ENCODE assay signal across 10 cellular contexts in the genomic region with DNA sequence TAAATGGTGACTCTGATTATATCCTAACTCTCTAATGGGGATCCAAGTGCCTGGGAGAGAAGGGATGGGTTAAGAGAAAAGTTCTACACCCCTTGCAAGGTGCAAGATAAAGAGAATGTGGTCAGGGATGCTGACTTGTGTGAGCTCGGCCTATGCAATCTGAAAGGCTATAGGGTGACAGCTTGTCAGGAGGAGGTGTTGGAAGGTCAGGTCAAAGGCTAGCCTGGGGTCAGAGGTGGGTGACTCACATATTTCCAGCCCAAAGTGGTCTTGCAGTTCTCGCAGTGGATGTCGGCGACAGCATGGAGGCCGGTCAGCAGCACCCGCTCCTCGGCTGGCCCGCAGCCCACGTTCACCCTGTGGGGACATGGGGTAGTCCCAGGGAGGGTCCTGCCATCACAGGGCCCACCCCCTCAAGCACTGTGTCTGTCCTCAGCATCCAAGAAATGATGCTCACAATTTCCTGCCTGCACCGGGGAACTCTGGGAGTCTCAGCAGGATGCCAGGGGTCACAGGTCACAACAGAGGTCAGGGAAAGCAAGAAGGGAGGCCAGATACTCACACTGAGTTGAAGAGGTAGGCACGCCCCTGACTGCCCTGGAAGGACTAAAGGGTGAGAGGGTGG. TPM values are rescaled to one million over a fixed set of nuclear protein-coding genes. Genes with fewer than 3 reads are reported as not detected.
DNase-seq lines count a peak whose midpoint lies in the region; ATAC-seq, FAIRE-seq and TF ChIP-seq lines count a peak whose summit lies in the region.
"Had no signal": no experiment of that assay in that cellular context is flagged by ENCODE, and none has a peak within 500 bp of the region (broad histone marks: within the 10 kb centered on the region; RNA-seq: fewer than 3 reads in every experiment).

No MANE protein-coding gene starts in this region.

- peak overlapping the region; percentile 95 for H3K4me3 ChIP-seq in CD8-positive, alpha-beta T cell (ENCODE audit: low read depth, low read length)
- peak overlapping the region; percentile 80 for H3K4me3 ChIP-seq in fibroblast of pulmonary artery (replicated peaks; ENCODE audit: low read depth, low read length)
- H3K4me3 ChIP-seq in prostate gland, result peak overlapping the region; percentile 82 to 94

- no peaks in the 10 kb centered on the region for H3K27me3 Mint-ChIP-seq in CD8-positive, alpha-beta T cell (ENCODE audit: low read depth)
- no peaks in the 10 kb centered on the region for H3K27me3 Mint-ChIP-seq in activated CD4-positive, alpha-beta memory T cell treated with anti-CD3 and anti-CD28 coated beads for 36 hours

- H3K9me3 ChIP-seq in CD8-positive, alpha-beta T cell (ENCODE audit: low read length), result peaks cover 18% of the 10 kb centered on the region
- H3K9me3 ChIP-seq in prostate gland, result no peaks in the 10 kb centered on the region

- no peaks in the 10 kb centered on the region for H3K27me3 ChIP-seq in CD8-positive, alpha-beta T cell (ENCODE audit: insufficient read depth, low read length)
- H3K27me3 ChIP-seq in prostate gland (replicated peaks; ENCODE audit: insufficient read depth), result no peaks in the 10 kb centered on the region

- 78% methylated on average over 9 of the region's 11 CpGs for WGBS in prostate gland

- H3K9me3 Mint-ChIP-seq in CD8-positive, alpha-beta T cell, result peaks cover 22% of the 10 kb centered on the region
- peaks cover 24% of the 10 kb centered on the region for H3K9me3 Mint-ChIP-seq in activated CD4-positive, alpha-beta memory T cell treated with anti-CD3 and anti-CD28 coated beads for 36 hours

- POLR2A ChIA-PET in CD8-positive, alpha-beta T cell (lab: Charles Lee), result interaction anchor here (3.7 to 7.9 kb wide), 2 partner anchors 29 to 91 kb away, joined by 21 to 130 read pairs; partner anchors contain the start of genes ALDOA and CORO1A
- POLR2A ChIA-PET in activated CD4-positive, alpha-beta memory T cell treated with anti-CD3 and anti-CD28 coated beads for 36 hours (lab: Charles Lee), result interaction anchor here (1.3 to 1.5 kb wide), 2 partner anchors 90 to 91 kb away, joined by 3 to 4 read pairs; no protein-coding TSS in a partner anchor

- H3K27ac ChIP-seq in CD8-positive, alpha-beta T cell (ENCODE audit: low read depth, low read length), result peak overlapping the region; percentile 72
- H3K27ac ChIP-seq in prostate gland, result peak overlapping the region; percentile 93 to 97

- intact Hi-C loops in CD8-positive, alpha-beta T cell (cut with DNase I, micrococcal nuclease), result loop anchor here (5.0 to 10.0 kb wide), 6 partner anchors 48 to 600 kb away; partner anchors contain the start of genes ZNF771 (in 2 of the 2), FBRS (in 1 of the 2), MYL11 (in 1 of the 2) and PRR14 (in 1 of the 2)
- intact Hi-C loops in activated CD4-positive, alpha-beta memory T cell treated with anti-CD3 and anti-CD28 coated beads for 36 hours (cut with micrococcal nuclease), result loop anchor here (5.0 kb wide), 2 partner anchors 42 to 48 kb away; a partner anchor contains a TSS
- intact Hi-C loops in prostate gland (cut with DNase I), result loop anchor here (10.0 kb wide), 2 partner anchors 280 to 310 kb away; partner anchors contain the start of genes MYL11, TBC1D10B and ZNF771

- peak overlapping the region; percentile 81 for H3K4me3 Mint-ChIP-seq in CD8-positive, alpha-beta T cell
- H3K4me3 Mint-ChIP-seq in activated CD4-positive, alpha-beta memory T cell treated with anti-CD3 and anti-CD28 coated beads for 36 hours, result peak overlapping the region; percentile 85

- no peak for ATAC-seq in CD8-positive, alpha-beta T cell
- no peak for ATAC-seq in GM21825 (IDR thresholded peaks at IDR 0.05; ENCODE audit: unreplicated experiment)

- H3K36me3 Mint-ChIP-seq in CD8-positive, alpha-beta T cell, result peaks cover 42% of the 10 kb centered on the region
- H3K36me3 Mint-ChIP-seq in activated CD4-positive, alpha-beta memory T cell treated with anti-CD3 and anti-CD28 coated beads for 36 hours, result peaks cover 31% of the 10 kb centered on the region

- CTCF ChIA-PET in CD8-positive, alpha-beta T cell (lab: Charles Lee), result interaction anchor here (1.1 to 3.7 kb wide), 2 partner anchors 8 to 315 kb away, joined by 4 to 17 read pairs; no protein-coding TSS in a partner anchor
- CTCF ChIA-PET in activated CD4-positive, alpha-beta memory T cell treated with anti-CD3 and anti-CD28 coated beads for 36 hours (lab: Charles Lee), result interaction anchor here (5.8 kb wide), 1 partner anchor 16 kb away, joined by 76 read pairs; the partner anchor contains the start of gene PPP4C

- TF ChIP-seq POLR2A in prostate gland (IDR thresholded peaks at IDR 0.05), result no peak

- H3K4me1 Mint-ChIP-seq in CD8-positive, alpha-beta T cell (ENCODE audit: low read depth), result peaks cover 44% of the 10 kb centered on the region
- peaks cover 45% of the 10 kb centered on the region for H3K4me1 Mint-ChIP-seq in activated CD4-positive, alpha-beta memory T cell treated with anti-CD3 and anti-CD28 coated beads for 36 hours (ENCODE audit: low read depth)

- no peak for FAIRE-seq in urothelium cell line (lab: Jason Lieb, UNC)

- DNase-seq in CD8-positive, alpha-beta T cell, result no peak
- DNase-seq in activated CD4-positive, alpha-beta memory T cell treated with anti-CD3 and anti-CD28 coated beads for 36 hours, result no peak
- no peak for DNase-seq in fibroblast of pulmonary artery (ENCODE audit: low read depth)
- no peak for DNase-seq in prostate gland (ENCODE audit: low spot score)
- no peak for DNase-seq in cortex of kidney (lab: John Stamatoyannopoulos, UW)
- DNase-seq in GM19238 (ENCODE audit: insufficient read length, low spot score), result no peak
- no peak for DNase-seq in urothelium cell line (ENCODE audit: low spot score)
- DNase-seq: NCI-H1694, WERI-Rb-1 had no signal

- H3K4me1 ChIP-seq in CD8-positive, alpha-beta T cell (ENCODE audit: insufficient read depth, low read length), result peaks cover 52% of the 10 kb centered on the region
- H3K4me1 ChIP-seq in prostate gland (replicated peaks), result peaks cover 20% of the 10 kb centered on the region

- no peak for TF ChIP-seq CTCF in CD8-positive, alpha-beta T cell (IDR thresholded peaks at IDR 0.05)
- TF ChIP-seq CTCF in fibroblast of pulmonary artery (IDR thresholded peaks at IDR 0.05; ENCODE audit: low read length, missing control alignments) (no peak), prostate gland (IDR thresholded peaks at IDR 0.05) (no peak)

- peaks cover 10% of the 10 kb centered on the region for H3K36me3 ChIP-seq in CD8-positive, alpha-beta T cell (ENCODE audit: insufficient read depth, low read length)
- H3K36me3 ChIP-seq in prostate gland, result no peaks in the 10 kb centered on the region

- peak overlapping the region; percentile 91 for H3K27ac Mint-ChIP-seq in CD8-positive, alpha-beta T cell
- peak overlapping the region; percentile 88 for H3K27ac Mint-ChIP-seq in activated CD4-positive, alpha-beta memory T cell treated with anti-CD3 and anti-CD28 coated beads for 36 hours

RNA-seq across cellular contexts. Expression of gene YPEL3, which starts 1.4 kb away (rescaled TPM):
- 100 to 1,000 TPM; 107 to 113 TPM for total RNA-seq in CD8-positive, alpha-beta T cell
- 10 to 100 TPM; 32.5 to 36.9 TPM for total RNA-seq in activated CD4-positive, alpha-beta memory T cell treated with anti-CD3 and anti-CD28 coated beads for 36 hours
- total RNA-seq in prostate gland, result 100 to 1,000 TPM; 150 to 164 TPM

RNA-seq across cellular contexts. Expression of gene TBX6, which starts 2.9 kb away (rescaled TPM):
- under 1 TPM; 0.16 to 0.22 TPM for total RNA-seq in CD8-positive, alpha-beta T cell
- 1 to 10 TPM; 2.3 to 2.9 TPM for total RNA-seq in activated CD4-positive, alpha-beta memory T cell treated with anti-CD3 and anti-CD28 coated beads for 36 hours
- total RNA-seq in prostate gland, result 1 to 10 TPM; 1.5 to 2.5 TPM

RNA-seq across cellular contexts. Expression of gene GDPD3, which starts 18.7 kb away (rescaled TPM):
- total RNA-seq in CD8-positive, alpha-beta T cell, result 1 to 10 TPM; 2.9 to 3.6 TPM
- 1 to 10 TPM; 5.3 to 9.9 TPM for total RNA-seq in activated CD4-positive, alpha-beta memory T cell treated with anti-CD3 and anti-CD28 coated beads for 36 hours
- total RNA-seq in prostate gland, result 1 to 10 TPM in 1 of 2 donors, under 1 TPM in 1; 0.91 to 2.4 TPM

RNA-seq across cellular contexts. Expression of gene PPP4C, which starts 18.9 kb away (rescaled TPM):
- total RNA-seq in CD8-positive, alpha-beta T cell, result 10 to 100 TPM; 89.4 to 97.4 TPM
- 100 to 1,000 TPM; 121 to 133 TPM for total RNA-seq in activated CD4-positive, alpha-beta memory T cell treated with anti-CD3 and anti-CD28 coated beads for 36 hours
- total RNA-seq in prostate gland, result 10 to 100 TPM; 67.8 to 85.4 TPM

RNA-seq across cellular contexts. Expression of gene MAPK3, which starts 28.4 kb away (rescaled TPM):
- 10 to 100 TPM; 33.4 to 39.4 TPM for total RNA-seq in CD8-positive, alpha-beta T cell
- 10 to 100 TPM; 85.5 to 93.1 TPM for total RNA-seq in activated CD4-positive, alpha-beta memory T cell treated with anti-CD3 and anti-CD28 coated beads for 36 hours
- 10 to 100 TPM; 19.0 to 77.4 TPM for total RNA-seq in prostate gland
